1 cellular context compared by ENCODE assay signal in the genomic region with DNA sequence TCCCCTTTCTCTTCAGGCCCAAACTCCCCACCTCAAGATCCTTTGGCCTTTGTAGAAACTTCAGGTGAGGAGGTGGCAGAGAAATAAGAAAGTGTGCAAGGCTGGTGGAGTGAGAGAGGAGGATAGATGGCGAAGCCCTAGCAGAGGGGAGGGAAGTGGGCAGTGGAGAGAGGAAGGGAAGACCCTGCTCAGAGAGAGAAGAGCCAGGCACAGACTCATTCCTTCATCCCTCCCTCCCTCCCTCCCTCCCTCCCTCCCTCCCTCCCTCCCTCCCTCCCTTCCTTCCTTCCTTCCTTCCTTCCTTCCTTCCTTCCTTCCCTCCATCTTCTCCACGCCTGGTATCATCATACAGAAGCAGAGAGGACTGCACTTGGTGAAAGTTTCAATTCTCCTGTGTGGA.
TF ChIP-seq lines count a peak whose summit lies in the region.

No MANE protein-coding gene starts in this region.

TF ChIP-seq in GM23338, 12 proteins besides CTCF, POLR2A, EP300 and RAD21:
- no peak for TF ChIP-seq ZNF114 (CRISPR knock-in tag; IDR thresholded peaks at IDR 0.05)
- TF ChIP-seq NANOG (IDR thresholded peaks at IDR 0.05; ENCODE audit: borderline replicate concordance), result no peak
- no peak for TF ChIP-seq ZNF462 (CRISPR knock-in tag; IDR thresholded peaks at IDR 0.05)
